9 cellular contexts compared by ENCODE assay signal in the genomic region with DNA sequence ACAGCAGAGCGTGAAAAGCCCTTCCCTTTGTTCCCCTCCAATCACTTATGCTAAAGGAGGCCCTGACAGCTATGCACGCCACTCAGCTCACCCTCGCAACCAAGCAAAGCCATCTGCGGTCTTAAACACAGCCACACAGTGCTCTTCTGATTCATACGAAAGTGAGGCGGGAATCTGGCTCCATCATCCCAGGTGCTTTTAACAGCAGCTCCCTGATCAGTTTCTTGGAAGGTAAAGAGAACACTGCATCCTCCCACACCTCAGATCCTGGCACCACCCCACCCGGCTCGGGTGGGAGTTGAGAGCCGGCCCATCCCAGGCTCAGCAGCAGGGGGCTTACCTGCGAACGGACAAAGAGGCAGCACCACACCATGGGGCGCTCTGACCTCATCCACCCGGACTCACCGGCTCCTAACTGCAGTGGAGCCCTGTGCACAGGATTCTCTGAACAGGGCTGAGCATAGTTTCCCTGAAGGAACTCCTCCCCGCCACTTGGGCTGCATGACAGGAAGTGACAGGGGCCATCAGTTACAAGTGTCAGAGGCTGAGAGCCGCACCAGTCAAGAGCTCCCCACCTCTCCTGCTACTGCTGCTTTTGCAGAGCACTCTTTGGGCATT.
DNase-seq lines count a peak whose midpoint lies in the region; ATAC-seq lines count a peak whose summit lies in the region.
"Had no signal": no experiment of that assay in that cellular context is flagged by ENCODE, and none has a peak within 500 bp of the region (broad histone marks: within the 10 kb centered on the region; RNA-seq: fewer than 3 reads in every experiment).

No MANE protein-coding gene starts in this region.

- no peaks in the 10 kb centered on the region for H3K79me2 ChIP-seq in trophoblast cell (ENCODE audit: control insufficient read depth, insufficient read depth, low read length, poor library complexity)

- H3K9me3 ChIP-seq in ES-I3 (ENCODE audit: control insufficient read depth, insufficient read depth, low read length) (no peaks in the 10 kb centered on the region), trophoblast cell (ENCODE audit: insufficient read depth, low read depth, low read length) (no peaks in the 10 kb centered on the region)

- peak; percentile 49 for ATAC-seq in GM21737 (IDR thresholded peaks at IDR 0.05; ENCODE audit: unreplicated experiment)
- ATAC-seq in left colon: peak; percentile 39
- ATAC-seq: HCT116 had no signal

- no peaks in the 10 kb centered on the region for H3K36me3 ChIP-seq in ES-I3 (ENCODE audit: insufficient read depth, low read length)
- no peaks in the 10 kb centered on the region for H3K36me3 ChIP-seq in trophoblast cell (ENCODE audit: control insufficient read depth in 1 of 2, insufficient read depth in 2 of 2, low read length in 2 of 2)

- H2AFZ ChIP-seq in trophoblast cell (ENCODE audit: insufficient read depth, low read length, poor library complexity): no peak overlapping the region

- H3K9ac ChIP-seq in ES-I3 (ENCODE audit: low read depth, low read length) (peak overlapping the region; percentile 8; the same call in 1 of the 2 replicates), trophoblast cell (ENCODE audit: low read length) (no peak overlapping the region)

- peak; percentile 80 for DNase-seq in NCI-H146 (lab: John Stamatoyannopoulos, UW)
- DNase-seq in activated CD8-positive, alpha-beta memory T cell treated with anti-CD3 and anti-CD28 coated beads, Interleukin-2, amount 50 U/mL, for 48 hours: peak; percentile 79
- DNase-seq in left colon: peak; percentile 36 to 46
- DNase-seq in stimulated activated CD8-positive, alpha-beta memory T cell treated with anti-CD3 and anti-CD28 coated beads, Interleukin-7, amount 100 ng/mL, for 24 hours (ENCODE audit: low read depth): peak; percentile 35
- no peak for DNase-seq in NCI-H2171 (lab: John Stamatoyannopoulos, UW)
- no peak for DNase-seq in trophoblast cell

- no peak overlapping the region for H3K23ac ChIP-seq in trophoblast cell (ENCODE audit: low read length)

- H4K8ac ChIP-seq in trophoblast cell (ENCODE audit: low read depth, low read length): no peak overlapping the region

- H4K91ac ChIP-seq in trophoblast cell (ENCODE audit: low read depth, low read length): no peak overlapping the region

- H3K79me1 ChIP-seq in trophoblast cell (ENCODE audit: low read length): no peaks in the 10 kb centered on the region

- no peak overlapping the region for H3K18ac ChIP-seq in trophoblast cell (ENCODE audit: low read length)

- WGBS in trophoblast cell (ENCODE audit: extremely low coverage, insufficient coverage, insufficient read length): no CpG with 5 or more reads among the region's 16 CpGs

- H2BK12ac ChIP-seq in trophoblast cell (ENCODE audit: low read length): no peak overlapping the region

- no peak overlapping the region for H3K27ac ChIP-seq in trophoblast cell (ENCODE audit: low read depth, low read length)

- no peaks in the 10 kb centered on the region for H3K27me3 ChIP-seq in trophoblast cell (ENCODE audit: insufficient read depth, low read length)

- H4K12ac ChIP-seq in trophoblast cell (ENCODE audit: low read depth, low read length): no peak overlapping the region

- H3K4ac ChIP-seq in trophoblast cell (ENCODE audit: low read depth, low read length): no peak overlapping the region

- H3K4me1 ChIP-seq in ES-I3 (ENCODE audit: insufficient read depth, low read length) (peaks cover 24% of the 10 kb centered on the region), trophoblast cell (ENCODE audit: control insufficient read depth in 1 of 2, insufficient read depth in 2 of 2, low read length in 2 of 2) (peaks cover 3 to 4% of the 10 kb centered on the region in 2 experiments)

- H3K14ac ChIP-seq in trophoblast cell (ENCODE audit: low read length): no peak overlapping the region

- no peak overlapping the region for H2BK120ac ChIP-seq in trophoblast cell (ENCODE audit: insufficient read depth, low read length, poor library complexity)

- no peak overlapping the region for H2BK5ac ChIP-seq in trophoblast cell (ENCODE audit: low read depth, low read length, poor library complexity)

- no peak overlapping the region for H3K4me3 ChIP-seq in trophoblast cell (ENCODE audit: low read depth, low read length)

- no peak overlapping the region for H2AK5ac ChIP-seq in trophoblast cell (ENCODE audit: low read length)

- H3K4me2 ChIP-seq in trophoblast cell (ENCODE audit: low read length): no peak overlapping the region

- intact Hi-C loops in left colon (cut with DNase I, micrococcal nuclease): no loop called here

Comparison
In these comparisons a context has a peak if more than half of its experiments do, and no peak if none do; other contexts are left out.
1. DNase-seq: peak in NCI-H146 (single experiment), activated CD8-positive, alpha-beta memory T cell treated with anti-CD3 and anti-CD28 coated beads, Interleukin-2, amount 50 U/mL, for 48 hours (single experiment), left colon (2 of 2) and stimulated activated CD8-positive, alpha-beta memory T cell treated with anti-CD3 and anti-CD28 coated beads, Interleukin-7, amount 100 ng/mL, for 24 hours (single experiment); none in NCI-H2171 (single experiment) and trophoblast cell (0 of 2).